ENCODE assay signal across 24 cellular contexts in the genomic region with DNA sequence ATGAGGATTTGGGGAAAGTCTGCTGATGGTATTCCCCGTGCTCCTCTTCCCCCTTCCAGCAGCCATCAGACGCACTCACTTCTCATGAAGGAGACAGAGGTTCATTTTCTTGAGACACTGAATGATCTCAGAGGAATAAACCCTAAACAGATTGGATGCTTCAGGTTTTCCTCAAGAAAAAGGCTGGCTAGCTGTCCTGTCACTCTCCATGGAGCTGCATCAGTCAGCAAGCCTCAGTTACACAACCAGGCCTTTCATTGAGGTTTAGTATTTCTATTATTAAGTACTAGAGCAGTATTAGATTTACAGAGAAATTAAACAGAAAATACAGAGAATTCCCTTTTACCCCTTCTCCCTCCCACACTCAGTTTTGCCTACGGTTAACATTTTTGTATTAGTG.
DNase-seq lines count a peak whose midpoint lies in the region; ATAC-seq and TF ChIP-seq lines count a peak whose summit lies in the region.
"Had no signal": no experiment of that assay in that cellular context is flagged by ENCODE, and none has a peak within 500 bp of the region (broad histone marks: within the 10 kb centered on the region; RNA-seq: fewer than 3 reads in every experiment).

No MANE protein-coding gene starts in this region.

- peaks cover 24% of the 10 kb centered on the region for H3K36me3 ChIP-seq in left ventricle myocardium inferior

- no peak overlapping the region for H3K4me3 Mint-ChIP-seq in T-helper 17 cell
- H3K4me3 Mint-ChIP-seq: CD14-positive monocyte; CD4-positive, alpha-beta memory T cell; CD4-positive, CD25-positive, alpha-beta regulatory T cell; CD8-positive, alpha-beta memory T cell had no signal

- ATAC-seq in left ventricle myocardium superior (peak; percentile 31), T-helper 17 cell (no peak)
- ATAC-seq: GM12878 had no signal

- no peak for TF ChIP-seq CTCF in left ventricle myocardium inferior (IDR thresholded peaks at IDR 0.05; ENCODE audit: borderline replicate concordance)

- intact Hi-C loops in left ventricle myocardium superior (cut with micrococcal nuclease) (no loop called here), left ventricle myocardium inferior (cut with micrococcal nuclease) (no loop called here)

- H3K4me1 ChIP-seq in left ventricle myocardium inferior: no peaks in the 10 kb centered on the region
- H3K4me1 ChIP-seq: BE2C had no signal

- DNase-seq in left ventricle myocardium superior: no peak
- no peak for DNase-seq in left ventricle myocardium inferior
- no peak for DNase-seq in T-helper 17 cell
- DNase-seq in amniotic epithelial cell (ENCODE audit: low read depth): peak; percentile 12
- DNase-seq in NCI-H2196 treated with DMSO at 0.1 percent for 48 hours (lab: John Stamatoyannopoulos, UW; ENCODE audit: unreplicated experiment): no peak
- no peak for DNase-seq in NCI-H128 (lab: John Stamatoyannopoulos, UW; ENCODE audit: unreplicated experiment)
- DNase-seq: 8988T; ACHN; BE2C; C1 segment of cervical spinal cord; CD4-positive, alpha-beta memory T cell; CD4-positive, CD25-positive, alpha-beta regulatory T cell; CD8-positive, alpha-beta memory T cell; COR-L47; DMS 273 treated with DMSO at 0.1 percent for 48 hours; DMS153; DMS53; DMS79; DND-41; EL; GDM1 had no signal

- peak overlapping the region; percentile 39 for H3K27ac Mint-ChIP-seq in T-helper 17 cell
- H3K27ac Mint-ChIP-seq: CD14-positive monocyte; CD4-positive, alpha-beta memory T cell; CD4-positive, CD25-positive, alpha-beta regulatory T cell had no signal

- no peak overlapping the region for H3K4me3 ChIP-seq in left ventricle myocardium inferior
- H3K4me3 ChIP-seq: BLaER1, GM12878 had no signal

- peaks cover 18% of the 10 kb centered on the region for H3K36me3 Mint-ChIP-seq in T-helper 17 cell (ENCODE audit: low read depth)

- H3K9me3 ChIP-seq in left ventricle myocardium inferior (replicated peaks): no peaks in the 10 kb centered on the region
- H3K9me3 ChIP-seq in T-helper 17 cell (ENCODE audit: control insufficient read depth, low read length, poor library complexity, severe bottlenecking): no peaks in the 10 kb centered on the region
- H3K9me3 ChIP-seq: BE2C, BLaER1 had no signal

- no peaks in the 10 kb centered on the region for H3K27me3 ChIP-seq in left ventricle myocardium inferior (ENCODE audit: low read depth)
- H3K27me3 ChIP-seq: BE2C, BLaER1 had no signal

- H3K27me3 Mint-ChIP-seq in T-helper 17 cell: no peaks in the 10 kb centered on the region
- H3K27me3 Mint-ChIP-seq: CD4-positive, alpha-beta memory T cell; CD4-positive, CD25-positive, alpha-beta regulatory T cell; CD8-positive, alpha-beta memory T cell had no signal

- H3K4me1 Mint-ChIP-seq in T-helper 17 cell: peaks cover 4% of the 10 kb centered on the region
- H3K4me1 Mint-ChIP-seq: CD8-positive, alpha-beta memory T cell had no signal

- no peak overlapping the region for H3K27ac ChIP-seq in left ventricle myocardium inferior (replicated peaks)
- H3K27ac ChIP-seq: BLaER1 had no signal
